In the genomic region with DNA sequence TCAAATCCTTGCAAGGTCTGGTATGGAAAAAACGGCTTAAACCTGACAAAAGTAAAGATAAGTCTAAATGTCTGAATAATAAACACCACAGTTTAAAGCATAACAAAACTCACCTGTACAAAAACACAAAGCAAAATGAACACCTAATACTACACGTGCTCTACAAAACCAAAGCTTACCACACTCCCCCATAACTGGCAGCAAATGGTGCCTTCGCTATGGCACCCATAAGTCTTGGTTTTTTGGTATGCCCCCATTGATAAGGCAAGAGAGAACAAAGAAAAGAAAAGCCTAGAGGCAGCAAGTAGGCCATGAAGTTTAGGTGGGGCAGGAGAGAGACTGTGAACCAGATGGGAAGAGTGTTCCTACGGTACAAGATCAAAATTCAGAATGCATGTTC, we compare ENCODE assay signal across 1 cellular context.
TF ChIP-seq lines count a peak whose summit lies in the region.

No MANE protein-coding gene starts in this region.

TF ChIP-seq in WTC11, 78 proteins besides CTCF, POLR2A, EP300 and RAD21:
- TF ChIP-seq GTF2I (CRISPR knock-in tag; conservative IDR thresholded peaks at IDR 0.05) (no peak), E2F5 (CRISPR knock-in tag; IDR thresholded peaks at IDR 0.05) (no peak), JUN (CRISPR knock-in tag; IDR thresholded peaks at IDR 0.05) (no peak), ZNF317 (CRISPR knock-in tag; IDR thresholded peaks at IDR 0.05; ENCODE audit: borderline replicate concordance, low read depth) (no peak), SOX15 (CRISPR knock-in tag; IDR thresholded peaks at IDR 0.05) (no peak), HMGXB4 (CRISPR knock-in tag; IDR thresholded peaks at IDR 0.05) (no peak), SMAD4 (CRISPR knock-in tag; IDR thresholded peaks at IDR 0.05) (no peak), ZNF121 (CRISPR knock-in tag; IDR thresholded peaks at IDR 0.05) (no peak), MLX (CRISPR knock-in tag; IDR thresholded peaks at IDR 0.05) (no peak), GRHL2 (CRISPR knock-in tag; IDR thresholded peaks at IDR 0.05; ENCODE audit: insufficient replicate concordance, severe bottlenecking) (no peak), TEAD4 (CRISPR knock-in tag; IDR thresholded peaks at IDR 0.05) (no peak), KAT7 (CRISPR knock-in tag; IDR thresholded peaks at IDR 0.05; ENCODE audit: borderline replicate concordance) (no peak), STAT6 (CRISPR knock-in tag; conservative IDR thresholded peaks at IDR 0.05; ENCODE audit: low read depth) (no peak), FOXJ3 (CRISPR knock-in tag; IDR thresholded peaks at IDR 0.05; ENCODE audit: borderline replicate concordance) (no peak), ELF4 (CRISPR knock-in tag; IDR thresholded peaks at IDR 0.05; ENCODE audit: low read depth) (no peak), MXD4 (CRISPR knock-in tag; IDR thresholded peaks at IDR 0.05; ENCODE audit: borderline replicate concordance) (no peak), OVOL2 (CRISPR knock-in tag; IDR thresholded peaks at IDR 0.05; ENCODE audit: borderline replicate concordance) (no peak), NR3C1 (CRISPR knock-in tag; conservative IDR thresholded peaks at IDR 0.05; ENCODE audit: low read depth) (no peak), IRF2 (CRISPR knock-in tag; IDR thresholded peaks at IDR 0.05; ENCODE audit: borderline replicate concordance, low read depth) (no peak)
